Comparison of ENCODE assay signal across 9 cellular contexts in the genomic region with DNA sequence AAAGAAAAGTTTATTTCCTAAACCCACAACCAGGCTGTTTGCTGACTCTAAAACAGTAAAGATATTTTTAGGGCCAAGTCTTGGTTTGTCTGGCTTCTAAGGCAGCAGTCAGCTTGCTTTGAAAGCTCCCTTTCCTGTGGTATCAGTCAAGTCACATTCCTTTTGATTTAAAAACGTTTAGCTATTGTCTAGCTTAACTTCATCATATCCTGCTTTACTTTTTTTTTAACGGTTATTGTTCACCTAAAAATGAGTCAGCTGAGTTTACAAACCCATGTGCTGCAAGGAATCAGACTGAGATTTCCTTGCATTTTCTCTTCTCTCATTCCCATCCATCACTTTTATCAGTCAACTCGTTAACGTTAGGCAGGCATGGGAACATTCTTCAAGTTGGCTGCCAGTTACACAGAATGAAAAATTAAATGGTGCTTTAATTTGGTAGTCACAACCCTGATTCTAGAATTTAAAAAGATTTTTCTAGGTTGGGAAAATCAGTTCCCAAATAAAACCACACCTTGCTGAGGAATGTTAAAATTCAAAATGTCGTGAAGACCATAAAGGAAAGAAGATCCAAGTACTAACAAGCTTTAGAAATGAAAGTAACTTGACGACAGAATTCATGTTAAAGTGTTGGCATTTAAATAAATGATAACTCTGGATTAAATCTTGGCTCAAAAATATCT. TPM values are rescaled to one million over a fixed set of nuclear protein-coding genes. Genes with fewer than 3 reads are reported as not detected.
DNase-seq lines count a peak whose midpoint lies in the region; ATAC-seq and TF ChIP-seq lines count a peak whose summit lies in the region.
"Had no signal": no experiment of that assay in that cellular context is flagged by ENCODE, and none has a peak within 500 bp of the region (broad histone marks: within the 10 kb centered on the region; RNA-seq: fewer than 3 reads in every experiment).

No MANE protein-coding gene starts in this region.

- peak overlapping the region; percentile 84 for H3K27ac Mint-ChIP-seq in activated CD4-positive, alpha-beta T cell treated with anti-CD3 and anti-CD28 coated beads, Interleukin-2, amount 10 ng/mL, durations not matched to agents 7 days and 5 days
- peak overlapping the region; percentile 82 to 83 for H3K27ac Mint-ChIP-seq in activated naive CD4-positive, alpha-beta T cell treated with anti-CD3 and anti-CD28 coated beads, Interleukin-2, amount 50 U/mL, for 72 hours

- peaks cover 76% of the 10 kb centered on the region for H3K4me1 Mint-ChIP-seq in activated CD4-positive, alpha-beta T cell treated with anti-CD3 and anti-CD28 coated beads, Interleukin-2, amount 10 ng/mL, durations not matched to agents 7 days and 5 days

- CTCF ChIA-PET in activated CD4-positive, alpha-beta T cell treated with anti-CD3 and anti-CD28 coated beads, Interleukin-2, amount 10 ng/mL, durations not matched to agents 7 days and 5 days (lab: Charles Lee) = interaction anchor here (0.9 to 2.8 kb wide), 8 partner anchors 9 to 130 kb away, joined by 3 to 7 read pairs (median 4); no protein-coding TSS in a partner anchor

- peak overlapping the region; percentile 51 to 52 for H3K27ac ChIP-seq in right atrium auricular region
- H3K27ac ChIP-seq in testis = peak overlapping the region; percentile 57 to 70

- H3K27me3 ChIP-seq in right atrium auricular region (no peaks in the 10 kb centered on the region), testis (no peaks in the 10 kb centered on the region)
- H3K27me3 ChIP-seq: BE2C had no signal

- H3K27me3 Mint-ChIP-seq in activated CD4-positive, alpha-beta T cell treated with anti-CD3 and anti-CD28 coated beads, Interleukin-2, amount 10 ng/mL, durations not matched to agents 7 days and 5 days = no peaks in the 10 kb centered on the region

- H3K9me3 Mint-ChIP-seq in activated CD4-positive, alpha-beta T cell treated with anti-CD3 and anti-CD28 coated beads, Interleukin-2, amount 10 ng/mL, durations not matched to agents 7 days and 5 days = no peaks in the 10 kb centered on the region
- H3K9me3 Mint-ChIP-seq in activated naive CD4-positive, alpha-beta T cell treated with anti-CD3 and anti-CD28 coated beads, Interleukin-2, amount 50 U/mL, for 72 hours = no peaks in the 10 kb centered on the region

- no peaks in the 10 kb centered on the region for H3K36me3 ChIP-seq in right atrium auricular region
- no peaks in the 10 kb centered on the region for H3K36me3 ChIP-seq in testis (ENCODE audit: low read depth, missing control alignments)
- H3K36me3 ChIP-seq: BE2C had no signal

- WGBS in testis, 2 donors = 22 to 23% methylated on average over 6 of the region's 6 CpGs

- intact Hi-C loops in testis (cut with DNase I; ENCODE audit: low total_unique reads) = no loop called here

- DNase-seq in activated CD4-positive, alpha-beta T cell treated with anti-CD3 and anti-CD28 coated beads, Interleukin-2, amount 10 ng/mL, durations not matched to agents 7 days and 5 days = peak; percentile 39
- DNase-seq in activated CD4-positive, alpha-beta T cell treated with anti-CD3 and anti-CD28 coated beads, Interleukin-2, amount 50 U/mL, for 4 hours = no peak
- DNase-seq in activated naive CD4-positive, alpha-beta T cell treated with anti-CD3 and anti-CD28 coated beads, Interleukin-2, amount 50 U/mL, for 72 hours (ENCODE audit: low spot score in 2 of 2) = no peak
- DNase-seq in right atrium auricular region (ENCODE audit: low spot score) (no peak), testis (no peak), dedifferentiated amniotic fluid mesenchymal stem cell (ENCODE audit: extremely low spot score) (no peak)
- DNase-seq: BE2C had no signal

- peaks cover 0 to 67% of the 10 kb centered on the region in 2 donors for H3K4me1 ChIP-seq in right atrium auricular region
- peaks cover 68% of the 10 kb centered on the region for H3K4me1 ChIP-seq in testis
- H3K4me1 ChIP-seq: BE2C had no signal

- ATAC-seq in activated naive CD4-positive, alpha-beta T cell treated with anti-CD3 and anti-CD28 coated beads, Interleukin-2, amount 50 U/mL, for 72 hours = peak; percentile 19 to 53
- ATAC-seq in HG03521 (IDR thresholded peaks at IDR 0.05; ENCODE audit: unreplicated experiment) (no peak), GM19324 (IDR thresholded peaks at IDR 0.05; ENCODE audit: low FRiP score, unreplicated experiment) (no peak)

- POLR2A ChIA-PET in activated CD4-positive, alpha-beta T cell treated with anti-CD3 and anti-CD28 coated beads, Interleukin-2, amount 10 ng/mL, durations not matched to agents 7 days and 5 days (lab: Charles Lee) = interaction anchor here (1.0 kb wide), 2 partner anchors 33 to 45 kb away, joined by 6 to 8 read pairs; no protein-coding TSS in a partner anchor

- no peak for TF ChIP-seq POLR2A in testis (IDR thresholded peaks at IDR 0.05)

- no peaks in the 10 kb centered on the region for H3K9me3 ChIP-seq in right atrium auricular region
- no peaks in the 10 kb centered on the region for H3K9me3 ChIP-seq in testis
- H3K9me3 ChIP-seq: BE2C had no signal

- peak overlapping the region; percentile 67 for H3K4me3 Mint-ChIP-seq in activated CD4-positive, alpha-beta T cell treated with anti-CD3 and anti-CD28 coated beads, Interleukin-2, amount 10 ng/mL, durations not matched to agents 7 days and 5 days

- TF ChIP-seq CTCF in right atrium auricular region (IDR thresholded peaks at IDR 0.05) (no peak), testis (IDR thresholded peaks at IDR 0.05) (no peak)

- H3K36me3 Mint-ChIP-seq in activated CD4-positive, alpha-beta T cell treated with anti-CD3 and anti-CD28 coated beads, Interleukin-2, amount 10 ng/mL, durations not matched to agents 7 days and 5 days (ENCODE audit: low read depth) = peaks cover 10% of the 10 kb centered on the region
- no peaks in the 10 kb centered on the region for H3K36me3 Mint-ChIP-seq in activated naive CD4-positive, alpha-beta T cell treated with anti-CD3 and anti-CD28 coated beads, Interleukin-2, amount 50 U/mL, for 72 hours

- H3K4me3 ChIP-seq in right atrium auricular region = no peak overlapping the region
- no peak overlapping the region for H3K4me3 ChIP-seq in testis

RNA-seq across cellular contexts. Expression of gene ELOVL5, which starts 45.9 kb away (rescaled TPM):
- 100 to 1,000 TPM; 124 to 152 TPM for total RNA-seq in activated CD4-positive, alpha-beta T cell treated with anti-CD3 and anti-CD28 coated beads, Interleukin-2, amount 10 ng/mL, durations not matched to agents 7 days and 5 days
- 100 to 1,000 TPM in 1 of 2 donors, 10 to 100 TPM in 1; 84.6 to 134 TPM for total RNA-seq in activated naive CD4-positive, alpha-beta T cell treated with anti-CD3 and anti-CD28 coated beads, Interleukin-2, amount 50 U/mL, for 72 hours
- total RNA-seq in right atrium auricular region = 10 to 100 TPM; 31.2 to 34.9 TPM
- 100 to 1,000 TPM; 206 to 214 TPM for total RNA-seq in testis
- polyA plus RNA-seq in testis (ENCODE audit: insufficient read depth, low read depth, low replicate concordance) = 190 TPM

Comparison
In these comparisons a context has a peak if more than half of its experiments do, and no peak if none do; other contexts are left out.
1. ATAC-seq: peak in activated naive CD4-positive, alpha-beta T cell treated with anti-CD3 and anti-CD28 coated beads, Interleukin-2, amount 50 U/mL, for 72 hours (2 of 2); none in HG03521 (single experiment) and GM19324 (single experiment).